In genomic region chr2:142515493-142515892, GRCh38 we compare ENCODE assay signal across 18 cellular contexts.
"Had no signal": no experiment of that assay in that cellular context is flagged by ENCODE, and none has a peak within 500 bp of the region (broad histone marks: within the 10 kb centered on the region; RNA-seq: fewer than 3 reads in every experiment).

No MANE protein-coding gene starts in this region.

- H3K36me3 ChIP-seq: MG63, Peyer's patch, SJCRH30 had no signal

- H3K9me3 ChIP-seq: MG63, Peyer's patch, SJCRH30 had no signal

- H3K27ac ChIP-seq: PC-9, Peyer's patch, SJCRH30 had no signal

- ATAC-seq: K562, Right ventricle myocardium inferior, SK-N-SH treated with all-trans-retinoic acid at 6 μM for 48 hours had no signal

- H3K27ac Mint-ChIP-seq: IgD-negative memory B cell had no signal

- H3K36me3 Mint-ChIP-seq: IgD-negative memory B cell had no signal

- H3K9me3 Mint-ChIP-seq: IgD-negative memory B cell had no signal

- H3K4me1 Mint-ChIP-seq: IgD-negative memory B cell had no signal

- H3K4me3 ChIP-seq: K562, MG63, PC-9, Peyer's patch, SJCRH30 had no signal

- H3K4me2 ChIP-seq: PC-9 had no signal

- H2AFZ ChIP-seq: PC-9 had no signal

- H3K27me3 ChIP-seq: MG63, Peyer's patch, SJCRH30 had no signal

- H3K4me3 Mint-ChIP-seq: IgD-negative memory B cell had no signal

- H3K4me1 ChIP-seq: Peyer's patch, SJCRH30 had no signal

- DNase-seq: MG63, NCI-H1092, NCI-H1436, NCI-H187, NCI-H2029, NCI-H2081 treated with DMSO at 0.1 percent for 48 hours, NCI-H2227 treated with DMSO at 0.1 percent for 48 hours, NCI-H524, NCI-H526 treated with DMSO at 0.1 percent for 48 hours, NCI-H774, PC-9, Peyer's patch, SHP77 treated with DMSO at 0.1 percent for 48 hours, SJCRH30 had no signal
